Comparison of ENCODE assay signal across 8 cellular contexts in the genomic region with DNA sequence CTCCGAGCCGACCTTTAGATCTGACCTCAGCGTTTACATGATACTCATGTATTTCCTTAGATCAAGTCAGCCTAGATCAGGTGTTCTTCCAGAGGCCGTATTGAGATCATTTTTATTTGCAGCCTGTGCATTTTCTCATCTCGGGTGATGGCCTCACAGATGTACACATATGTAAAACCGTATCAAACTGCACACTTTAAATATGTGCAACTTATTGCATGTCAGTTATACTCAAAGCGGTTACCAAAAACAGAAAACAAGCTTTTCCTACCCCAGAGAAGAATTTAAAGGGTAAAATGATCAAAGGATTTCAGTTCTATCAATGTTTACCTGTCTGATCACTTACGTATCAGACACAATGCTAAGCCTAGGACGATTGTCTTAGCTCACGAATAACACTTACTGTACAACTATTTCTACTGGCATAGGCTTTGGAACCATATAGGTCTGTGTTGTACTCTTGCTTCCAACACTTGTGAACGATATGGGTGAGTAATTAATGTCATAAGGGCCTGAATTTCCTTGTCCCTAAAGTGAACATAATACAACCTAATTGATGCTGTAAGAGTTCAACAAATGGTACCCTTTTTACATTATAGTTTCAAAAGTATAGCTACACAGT. TPM values are rescaled to one million over a fixed set of nuclear protein-coding genes. Genes with fewer than 3 reads are reported as not detected.
DNase-seq lines count a peak whose midpoint lies in the region; ATAC-seq and TF ChIP-seq lines count a peak whose summit lies in the region.

No MANE protein-coding gene starts in this region.

- no peak overlapping the region for H3K9ac ChIP-seq in parathyroid adenoma

- no peaks in the 10 kb centered on the region for H3K9me3 ChIP-seq in parathyroid adenoma (ENCODE audit: control insufficient read depth, low read length)

- no peaks in the 10 kb centered on the region for H3K36me3 ChIP-seq in parathyroid adenoma (ENCODE audit: control insufficient read depth, insufficient read depth, low read length)

- peaks cover 3% of the 10 kb centered on the region for H3K4me1 ChIP-seq in parathyroid adenoma

- peak overlapping the region; percentile 44 for H3K27ac ChIP-seq in parathyroid adenoma

- H3K4me3 ChIP-seq in epithelial cell of proximal tubule (ENCODE audit: low read depth, low read length) (peak overlapping the region; percentile 100), parathyroid adenoma (ENCODE audit: low read depth, low read length) (peak overlapping the region; percentile 92)

- no peak for DNase-seq in activated CD4-positive, CD25-positive, alpha-beta regulatory T cell (lab: John Stamatoyannopoulos, UW)
- DNase-seq in epithelial cell of proximal tubule (ENCODE audit: low read depth): no peak
- no peak for DNase-seq in GM19238 (ENCODE audit: insufficient read length, low spot score)
- DNase-seq in NCI-H748 treated with DMSO at 0.1 percent for 48 hours (lab: John Stamatoyannopoulos, UW): no peak
- no peak for DNase-seq in NCI-H446 treated with DMSO at 0.1 percent for 48 hours (lab: John Stamatoyannopoulos, UW)

- ATAC-seq in activated CD4-positive, CD25-positive, alpha-beta regulatory T cell treated with anti-CD3 and anti-CD28 coated beads, Interleukin-2, amount 50 U/mL, for 24 hours: peak; percentile 55 to 57

- peak overlapping the region; percentile 81 for H2AFZ ChIP-seq in parathyroid adenoma

- H3K27me3 ChIP-seq in parathyroid adenoma (ENCODE audit: control insufficient read depth, insufficient read depth, low read length): no peaks in the 10 kb centered on the region

- TF ChIP-seq CTCF in epithelial cell of proximal tubule (conservative IDR thresholded peaks at IDR 0.05; ENCODE audit: low read depth, low read length): no peak
- no peak for TF ChIP-seq CTCF in parathyroid adenoma (IDR thresholded peaks at IDR 0.05)

- H3K79me2 ChIP-seq in parathyroid adenoma: peaks cover 3% of the 10 kb centered on the region

- H3K4me2 ChIP-seq in parathyroid adenoma (ENCODE audit: low read length): peak overlapping the region; percentile 97

TF ChIP-seq in PFSK-1, 5 proteins besides CTCF, POLR2A, EP300 and RAD21:
- no peak for TF ChIP-seq FOXP2 (optimal IDR thresholded peaks at IDR 0.05; ENCODE audit: borderline replicate concordance, extremely low read depth, extremely low read length, insufficient read depth)
- 0 out of 2 replicates have a peak, but pooled peaks have one; percentile 0 for TF ChIP-seq SIN3A (IDR thresholded peaks at IDR 0.05; ENCODE audit: borderline replicate concordance, insufficient read depth, low read length)
- TF ChIP-seq TAF1 (IDR thresholded peaks at IDR 0.05; ENCODE audit: borderline replicate concordance, insufficient read depth, low read length): no peak
TF ChIP-seq in PFSK-1: peak in this region for 1.

RNA-seq across cellular contexts. Expression of gene LLPH, which starts 0.6 kb away (rescaled TPM):
- polyA plus RNA-seq in PFSK-1 (2012; ENCODE audit: insufficient read length, low read depth): 11.7 TPM
- 12.6 and 15.9 TPM in 2 replicates for total RNA-seq in epithelial cell of proximal tubule

RNA-seq across cellular contexts. Expression of gene TMBIM4, which starts 38.6 kb away (rescaled TPM):
- 32.6 TPM for polyA plus RNA-seq in PFSK-1 (2012; ENCODE audit: insufficient read length, low read depth)
- total RNA-seq in epithelial cell of proximal tubule: 60.9 and 84.8 TPM in 2 replicates

RNA-seq across cellular contexts. Expression of gene IRAK3, which starts 57.8 kb away (rescaled TPM):
- polyA plus RNA-seq in PFSK-1 (2012; ENCODE audit: insufficient read length, low read depth): not detected
- 0.81 and 1.9 TPM in 2 replicates for total RNA-seq in epithelial cell of proximal tubule
